In the genomic region with DNA sequence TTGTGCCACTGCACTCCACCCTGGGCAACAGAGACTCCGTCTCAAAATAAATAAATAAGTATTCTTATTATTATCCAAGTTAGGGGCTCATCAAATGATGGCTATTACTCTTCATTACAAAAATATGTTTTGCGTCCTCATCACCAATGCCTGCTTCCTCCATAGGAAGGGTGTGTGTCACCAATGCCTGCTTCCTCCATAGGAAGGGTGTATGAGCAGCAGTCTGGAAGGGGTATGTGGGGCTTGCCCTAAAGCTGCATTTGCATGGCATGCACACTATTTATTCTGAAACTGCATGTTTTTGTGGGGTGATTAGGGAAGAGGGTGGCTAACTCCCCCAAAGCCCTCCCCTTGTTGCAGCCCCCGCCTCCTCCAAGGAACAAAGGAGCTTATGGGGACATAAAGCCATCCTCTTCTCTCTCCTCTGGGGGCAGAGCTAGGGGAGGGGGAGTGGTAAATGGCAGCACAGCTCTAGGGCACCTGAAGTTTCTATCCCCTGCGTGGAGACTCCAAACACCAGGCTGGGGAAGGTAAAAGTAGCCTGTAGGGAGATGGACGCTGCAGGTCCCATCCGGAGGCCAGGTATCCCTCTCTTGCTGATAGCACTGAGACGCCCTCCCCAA, we compare ENCODE assay signal across 8 cellular contexts. TPM values are rescaled to one million over a fixed set of nuclear protein-coding genes. Genes with fewer than 3 reads are reported as not detected.
A peak's percentile ranks its signal among the peaks of the same experiment; 100 is the strongest.
DNase-seq lines count a peak whose midpoint lies in the region; ATAC-seq and TF ChIP-seq lines count a peak whose summit lies in the region.

No MANE protein-coding gene starts in this region.

- peaks cover 11% of the 10 kb centered on the region for H3K79me2 ChIP-seq in trophoblast cell (ENCODE audit: control insufficient read depth, insufficient read depth, low read length, poor library complexity)

- no peaks in the 10 kb centered on the region for H3K27me3 Mint-ChIP-seq in activated T-cell treated with anti-CD3 and anti-CD28 coated beads, Interleukin-2, amount 50 U/mL, for 24 hours
- H3K27me3 Mint-ChIP-seq in T-cell = no peaks in the 10 kb centered on the region

- no peak overlapping the region for H3K4ac ChIP-seq in trophoblast cell (ENCODE audit: low read depth, low read length)

- TF ChIP-seq POLR2A in esophagus squamous epithelium (IDR thresholded peaks at IDR 0.05) = no peak

- H3K36me3 Mint-ChIP-seq in activated T-cell treated with anti-CD3 and anti-CD28 coated beads, Interleukin-2, amount 50 U/mL, for 24 hours (ENCODE audit: low read depth) = peaks cover 46% of the 10 kb centered on the region
- peaks cover 7% of the 10 kb centered on the region for H3K36me3 Mint-ChIP-seq in T-cell

- WGBS in esophagus squamous epithelium, 2 donors = 27 to 57% methylated on average over 3 to 6 of the region's 7 CpGs
- no CpG with 5 or more reads among the region's 7 CpGs for WGBS in trophoblast cell (ENCODE audit: extremely low coverage, insufficient coverage, insufficient read length)

- peaks cover 13% of the 10 kb centered on the region for H3K79me1 ChIP-seq in trophoblast cell (ENCODE audit: low read length)

- peak overlapping the region; percentile 92 for H3K4me3 Mint-ChIP-seq in activated T-cell treated with anti-CD3 and anti-CD28 coated beads, Interleukin-2, amount 50 U/mL, for 24 hours
- H3K4me3 Mint-ChIP-seq in T-cell = peak overlapping the region; percentile 84 to 89 (median 87)

- CTCF ChIA-PET in T-cell (lab: Charles Lee) = no interaction called here

- POLR2A ChIA-PET in T-cell (lab: Charles Lee) = no interaction called here

- peaks cover 0 to 28% (median 0%) of the 10 kb centered on the region in 3 donors for H3K36me3 ChIP-seq in esophagus squamous epithelium
- no peaks in the 10 kb centered on the region for H3K36me3 ChIP-seq in trophoblast cell (ENCODE audit: control insufficient read depth in 1 of 2, insufficient read depth in 2 of 2, low read length in 2 of 2)

- H3K4me1 Mint-ChIP-seq in activated T-cell treated with anti-CD3 and anti-CD28 coated beads, Interleukin-2, amount 50 U/mL, for 24 hours (ENCODE audit: low read depth) = peaks cover 38% of the 10 kb centered on the region
- H3K4me1 Mint-ChIP-seq in T-cell = peaks cover 16 to 24% (median 21%) of the 10 kb centered on the region in 3 donors

- H3K9me3 Mint-ChIP-seq in activated T-cell treated with anti-CD3 and anti-CD28 coated beads, Interleukin-2, amount 50 U/mL, for 24 hours = no peaks in the 10 kb centered on the region
- H3K9me3 Mint-ChIP-seq in T-cell = no peaks in the 10 kb centered on the region

- H3K18ac ChIP-seq in trophoblast cell (ENCODE audit: low read length) = no peak overlapping the region

- no peak for TF ChIP-seq CTCF in esophagus squamous epithelium (IDR thresholded peaks at IDR 0.05)

- H4K12ac ChIP-seq in trophoblast cell (ENCODE audit: low read depth, low read length) = no peak overlapping the region

- H2BK5ac ChIP-seq in trophoblast cell (ENCODE audit: low read depth, low read length, poor library complexity) = no peak overlapping the region

- no peak overlapping the region for H2BK12ac ChIP-seq in trophoblast cell (ENCODE audit: low read length)

- H3K4me1 ChIP-seq in esophagus squamous epithelium (peaks cover 10 to 44% (median 21%) of the 10 kb centered on the region in 3 donors), trophoblast cell (ENCODE audit: control insufficient read depth in 1 of 2, insufficient read depth in 2 of 2, low read length in 2 of 2) (peaks cover 8 to 13% of the 10 kb centered on the region in 2 experiments)

- intact Hi-C loops in esophagus squamous epithelium (cut with DNase I) = no loop called here

- peak overlapping the region; percentile 52 for H3K9ac ChIP-seq in trophoblast cell (ENCODE audit: low read length)

- H4K8ac ChIP-seq in trophoblast cell (ENCODE audit: low read depth, low read length) = no peak overlapping the region

- H3K27ac ChIP-seq in esophagus squamous epithelium (peak overlapping the region; percentile 88 to 96 (median 94)), trophoblast cell (ENCODE audit: low read depth, low read length) (no peak overlapping the region)

- H3K4me3 ChIP-seq in esophagus squamous epithelium (peak overlapping the region; percentile 76 to 100 (median 98)), trophoblast cell (ENCODE audit: low read depth, low read length) (peak overlapping the region; percentile 95)

- no peak overlapping the region for H2AFZ ChIP-seq in trophoblast cell (ENCODE audit: insufficient read depth, low read length, poor library complexity)

- H2BK120ac ChIP-seq in trophoblast cell (ENCODE audit: insufficient read depth, low read length, poor library complexity) = no peak overlapping the region

- peak overlapping the region; percentile 89 for H3K27ac Mint-ChIP-seq in activated T-cell treated with anti-CD3 and anti-CD28 coated beads, Interleukin-2, amount 50 U/mL, for 24 hours
- H3K27ac Mint-ChIP-seq in T-cell = peak overlapping the region; percentile 43 to 83

- no peak for ATAC-seq in T-cell (replicated peaks in 1 of 4)
- no peak for ATAC-seq in HG02852 (IDR thresholded peaks at IDR 0.05; ENCODE audit: unreplicated experiment)

- H3K27me3 ChIP-seq in esophagus squamous epithelium = no peaks in the 10 kb centered on the region
- H3K27me3 ChIP-seq in trophoblast cell (ENCODE audit: insufficient read depth, low read length) = no peaks in the 10 kb centered on the region

- H2AK5ac ChIP-seq in trophoblast cell (ENCODE audit: low read length) = no peak overlapping the region

- H3K14ac ChIP-seq in trophoblast cell (ENCODE audit: low read length) = no peak overlapping the region

- H3K9me3 ChIP-seq in esophagus squamous epithelium = no peaks in the 10 kb centered on the region
- H3K9me3 ChIP-seq in trophoblast cell (ENCODE audit: insufficient read depth, low read depth, low read length) = no peaks in the 10 kb centered on the region

- no peak overlapping the region for H3K23ac ChIP-seq in trophoblast cell (ENCODE audit: low read length)

- peak; percentile 34 for DNase-seq in activated T-cell treated with anti-CD3 and anti-CD28 coated beads, Interleukin-2, amount 50 U/mL, for 24 hours
- DNase-seq in activated T-cell treated with anti-CD3 and anti-CD28 coated beads, Interleukin-2, amount 50 U/mL, for 1 hour = no peak
- DNase-seq in T-cell (peak in 2 of 34 experiments; percentile 2 to 17), esophagus squamous epithelium (lab: John Stamatoyannopoulos, UW) (no peak), trophoblast cell (no peak), GM03348 (ENCODE audit: low spot score) (no peak), COLO668 (lab: John Stamatoyannopoulos, UW; ENCODE audit: unreplicated experiment) (no peak)

- H3K4me2 ChIP-seq in trophoblast cell (ENCODE audit: low read length) = peak overlapping the region; percentile 67

- H4K91ac ChIP-seq in trophoblast cell (ENCODE audit: low read depth, low read length) = no peak overlapping the region

RNA-seq across cellular contexts. Expression of a gene that starts 1.3 kb away (rescaled TPM):
- total RNA-seq in T-cell = 10 to 100 TPM; 13.6 to 25.5 (median 19.8) TPM
- total RNA-seq in esophagus squamous epithelium = 10 to 100 TPM; 16.8 to 32.6 (median 21.2) TPM
- 10.5 and 11.5 TPM in 2 replicates for polyA plus RNA-seq in trophoblast cell (2013)

RNA-seq across cellular contexts. Expression of a gene that starts 57.0 kb away (rescaled TPM):
- total RNA-seq in T-cell (100 to 1,000 TPM; 121 to 134 (median 126) TPM), esophagus squamous epithelium (100 to 1,000 TPM in 1 of 4 donors, 10 to 100 TPM in 3; 54.4 to 116 (median 88.8) TPM)
- 95.9 and 99.5 TPM in 2 replicates for polyA plus RNA-seq in trophoblast cell (2013)
